ENCODE assay signal across 8 cellular contexts in the genomic region with DNA sequence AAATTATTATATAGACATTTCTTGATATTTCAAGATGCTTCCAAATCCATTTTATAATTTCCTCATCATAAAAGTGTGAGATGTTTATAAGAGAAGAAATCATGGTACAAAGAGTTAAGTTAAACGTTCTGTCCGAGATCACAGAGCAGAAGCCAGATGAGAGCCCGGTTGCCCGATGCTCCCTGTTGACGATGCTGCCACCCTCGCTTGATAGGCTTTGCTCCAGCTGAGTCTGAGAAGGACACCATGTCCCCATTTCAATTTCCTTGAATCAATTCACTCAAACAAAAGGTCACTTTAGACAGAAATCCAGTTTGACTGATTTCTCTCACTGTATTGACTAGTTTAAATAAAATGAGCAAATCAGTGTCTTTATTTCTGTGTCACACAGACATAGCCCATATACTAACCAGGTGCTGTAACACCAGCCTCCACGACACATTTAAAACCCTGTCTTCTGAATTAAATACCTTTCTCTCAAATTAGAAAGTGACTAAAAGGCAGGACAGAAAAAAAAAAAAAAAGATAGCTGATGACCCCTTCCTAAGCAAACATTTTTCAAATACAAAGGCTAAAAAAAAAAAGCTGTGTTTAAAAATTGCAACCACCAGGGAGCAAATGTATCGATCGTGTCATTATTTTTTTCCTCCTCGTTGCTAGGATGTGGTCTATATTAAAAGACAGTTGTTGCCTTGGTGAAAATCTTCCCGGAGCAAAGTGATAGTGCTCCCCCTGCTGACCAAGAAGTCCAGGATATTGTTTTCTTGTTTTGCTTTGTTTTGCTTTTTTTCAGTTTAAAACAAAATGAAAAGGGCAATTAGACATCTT. TPM values are rescaled to one million over a fixed set of nuclear protein-coding genes. Genes with fewer than 3 reads are reported as not detected.
DNase-seq lines count a peak whose midpoint lies in the region; ATAC-seq and TF ChIP-seq lines count a peak whose summit lies in the region.

No MANE protein-coding gene starts in this region.

- H3K9ac ChIP-seq in BLaER1 (no peak overlapping the region), NT2/D1 (ENCODE audit: insufficient read length, low read depth) (no peak overlapping the region)

- H3K4me1 ChIP-seq in BLaER1 (peaks cover 18% of the 10 kb centered on the region), NT2/D1 (ENCODE audit: insufficient read depth, insufficient read length) (no peaks in the 10 kb centered on the region)

- peak; percentile 77 for TF ChIP-seq CTCF in fibroblast of pulmonary artery (IDR thresholded peaks at IDR 0.05; ENCODE audit: low read length, missing control alignments)
- TF ChIP-seq CTCF in neural crest cell (conservative IDR thresholded peaks at IDR 0.05): peak; percentile 92

- H3K27ac Mint-ChIP-seq in activated T-helper 17 cell treated with anti-CD3 and anti-CD28 coated beads, Interleukin-2, amount 50 U/mL, for 72 hours: peak overlapping the region; percentile 71
- H3K27ac Mint-ChIP-seq in neural crest cell (ENCODE audit: unreplicated experiment): no peak overlapping the region

- no peak overlapping the region for H3K27ac ChIP-seq in BLaER1

- H3K36me3 ChIP-seq in BLaER1 (no peaks in the 10 kb centered on the region), NT2/D1 (ENCODE audit: insufficient read depth, insufficient read length, low read length) (no peaks in the 10 kb centered on the region)

- H4K20me1 ChIP-seq in BLaER1: no peaks in the 10 kb centered on the region

- H3K4me2 ChIP-seq in BLaER1: peak overlapping the region; percentile 44

- H3K4me1 Mint-ChIP-seq in activated T-helper 17 cell treated with anti-CD3 and anti-CD28 coated beads, Interleukin-2, amount 50 U/mL, for 72 hours: no peaks in the 10 kb centered on the region
- H3K4me1 Mint-ChIP-seq in neural crest cell: peaks cover 15% of the 10 kb centered on the region

- no peak overlapping the region for H3K4me3 Mint-ChIP-seq in activated T-helper 17 cell treated with anti-CD3 and anti-CD28 coated beads, Interleukin-2, amount 50 U/mL, for 72 hours
- H3K4me3 Mint-ChIP-seq in neural crest cell: peak overlapping the region; percentile 48

- peak; percentile 44 for DNase-seq in HuH-7 (ENCODE audit: low spot score)
- DNase-seq in NT2/D1 (ENCODE audit: low read depth, low spot score): peak; percentile 64
- peak; percentile 90 for DNase-seq in fibroblast of pulmonary artery (ENCODE audit: low read depth)
- DNase-seq in neural crest cell (ENCODE audit: low read depth, low spot score): peak; percentile 53
- DNase-seq in ureter (ENCODE audit: low spot score): peak; percentile 64

- no peaks in the 10 kb centered on the region for H3K27me3 Mint-ChIP-seq in activated T-helper 17 cell treated with anti-CD3 and anti-CD28 coated beads, Interleukin-2, amount 50 U/mL, for 72 hours
- H3K27me3 Mint-ChIP-seq in neural crest cell (ENCODE audit: low read depth): no peaks in the 10 kb centered on the region

- H3K4me3 ChIP-seq in BLaER1 (no peak overlapping the region), NT2/D1 (ENCODE audit: insufficient read length, low read depth) (no peak overlapping the region), fibroblast of pulmonary artery (replicated peaks; ENCODE audit: low read depth, low read length) (peak overlapping the region; percentile 32)

- no peaks in the 10 kb centered on the region for H3K9me3 Mint-ChIP-seq in activated T-helper 17 cell treated with anti-CD3 and anti-CD28 coated beads, Interleukin-2, amount 50 U/mL, for 72 hours
- peaks cover 16% of the 10 kb centered on the region for H3K9me3 Mint-ChIP-seq in neural crest cell

- H3K9me3 ChIP-seq in BLaER1: peaks cover 6% of the 10 kb centered on the region; the same call in 1 of the 2 replicates
- peaks cover 6% of the 10 kb centered on the region; the same call in 1 of the 2 replicates for H3K9me3 ChIP-seq in NT2/D1 (ENCODE audit: insufficient read depth, low read length)

- H3K36me3 Mint-ChIP-seq in activated T-helper 17 cell treated with anti-CD3 and anti-CD28 coated beads, Interleukin-2, amount 50 U/mL, for 72 hours (ENCODE audit: low read depth): no peaks in the 10 kb centered on the region
- peaks cover 4% of the 10 kb centered on the region for H3K36me3 Mint-ChIP-seq in neural crest cell (ENCODE audit: low read depth)

- peak; percentile 43 for ATAC-seq in GM19043 (IDR thresholded peaks at IDR 0.05; ENCODE audit: low read depth, unreplicated experiment)
- peak; percentile 76 for ATAC-seq in activated T-helper 17 cell treated with anti-CD3 and anti-CD28 coated beads, Interleukin-2, amount 50 U/mL, for 72 hours (replicated peaks)

- H3K27me3 ChIP-seq in BLaER1 (no peaks in the 10 kb centered on the region), NT2/D1 (ENCODE audit: insufficient read depth, insufficient read length) (no peaks in the 10 kb centered on the region)

RNA-seq across cellular contexts. Expression of gene DNASE2B, which starts 35.2 kb away (rescaled TPM):
- total RNA-seq in activated T-helper 17 cell treated with anti-CD3 and anti-CD28 coated beads, Interleukin-2, amount 50 U/mL, for 72 hours: not detected
- not detected in 2 replicates for total RNA-seq in neural crest cell
- 0.34 TPM for total RNA-seq in ureter

RNA-seq across cellular contexts. Expression of gene RPF1, which starts 45.6 kb away (rescaled TPM):
- 10 to 100 TPM; 32.0 to 53.2 TPM for total RNA-seq in activated T-helper 17 cell treated with anti-CD3 and anti-CD28 coated beads, Interleukin-2, amount 50 U/mL, for 72 hours
- total RNA-seq in neural crest cell (35.4 and 36.5 TPM in 2 replicates), ureter (32.2 TPM)
